Comparison of ENCODE assay signal across 21 cellular contexts in the genomic region with DNA sequence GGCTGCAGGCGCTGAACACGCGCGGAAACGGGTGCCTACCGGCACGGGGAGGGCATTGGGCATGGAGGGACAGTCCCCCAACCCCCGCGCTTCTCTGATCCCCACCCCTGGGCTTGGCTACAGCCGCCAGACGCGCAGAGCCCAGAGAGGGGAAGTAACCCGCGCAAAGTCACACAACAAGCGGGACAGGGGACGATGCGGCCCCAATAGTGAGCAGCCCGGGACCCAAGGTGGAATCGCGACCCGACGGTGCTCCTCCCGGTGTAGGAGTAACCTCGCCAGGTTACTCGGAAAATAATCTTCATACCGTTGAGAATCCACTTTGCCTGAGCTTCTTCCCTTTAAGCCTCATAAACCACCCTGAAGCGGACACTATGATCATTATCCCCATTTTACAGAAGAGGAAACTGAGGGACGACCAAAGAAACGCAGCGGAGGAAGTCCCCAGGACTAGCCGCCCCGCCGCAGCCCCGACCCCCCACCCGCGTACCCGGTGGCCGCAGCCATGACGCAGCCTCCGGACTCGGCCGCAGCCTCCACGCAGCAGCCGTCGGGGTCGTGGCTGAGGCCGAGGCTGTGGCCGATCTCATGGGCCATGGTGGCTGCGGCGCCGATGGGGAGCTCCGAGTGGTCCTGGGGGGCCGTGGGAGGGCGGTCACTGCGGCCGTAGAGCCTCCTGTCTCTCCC. TPM values are rescaled to one million over a fixed set of nuclear protein-coding genes. Genes with fewer than 3 reads are reported as not detected.
DNase-seq lines count a peak whose midpoint lies in the region; ATAC-seq and TF ChIP-seq lines count a peak whose summit lies in the region.
"Had no signal": no experiment of that assay in that cellular context is flagged by ENCODE, and none has a peak within 500 bp of the region (broad histone marks: within the 10 kb centered on the region; RNA-seq: fewer than 3 reads in every experiment).

No MANE protein-coding gene starts in this region.

- no peaks in the 10 kb centered on the region for H3K79me2 ChIP-seq in Loucy (ENCODE audit: insufficient read depth, low read length)

- H3K27ac Mint-ChIP-seq in endodermal cell: no peak overlapping the region
- H3K27ac Mint-ChIP-seq in stimulated activated naive B cell treated with anti-CD40 and anti-IgM and Interleukin-4, amounts not matched to agents 10 μg/mL and 1 μg/mL and 100 μg/mL, for 72 hours: no peak overlapping the region

- no peak for TF ChIP-seq POLR2A in uterus (IDR thresholded peaks at IDR 0.05)

- H3K4me2 ChIP-seq in Loucy (ENCODE audit: low read depth, low read length, poor library complexity, severe bottlenecking): peak overlapping the region; percentile 22

- TF ChIP-seq CTCF in Loucy (conservative IDR thresholded peaks at IDR 0.05; ENCODE audit: low read length): no peak
- no peak for TF ChIP-seq CTCF in endodermal cell (conservative IDR thresholded peaks at IDR 0.05)
- no peak for TF ChIP-seq CTCF in uterus (IDR thresholded peaks at IDR 0.05)

- H3K27ac ChIP-seq in endodermal cell (ENCODE audit: low read depth, low read length): no peak overlapping the region
- H3K27ac ChIP-seq in uterus: no peak overlapping the region
- H3K27ac ChIP-seq: pancreas, vagina had no signal

- H3K27me3 Mint-ChIP-seq in endodermal cell (ENCODE audit: insufficient read depth): peaks cover 70% of the 10 kb centered on the region
- peaks cover 76 to 79% of the 10 kb centered on the region in 2 donors for H3K27me3 Mint-ChIP-seq in stimulated activated naive B cell treated with anti-CD40 and anti-IgM and Interleukin-4, amounts not matched to agents 10 μg/mL and 1 μg/mL and 100 μg/mL, for 72 hours

- H4K20me1 ChIP-seq in Loucy (ENCODE audit: insufficient read depth, low read length, poor library complexity, severe bottlenecking): no peaks in the 10 kb centered on the region

- H3K9ac ChIP-seq in Loucy (ENCODE audit: low read depth, low read length, poor library complexity, severe bottlenecking): no peak overlapping the region
- H3K9ac ChIP-seq in endodermal cell (ENCODE audit: extremely low read depth, low read length, poor library complexity, severe bottlenecking): no peak overlapping the region

- H3K4me3 ChIP-seq in Loucy (ENCODE audit: low read length, poor library complexity, severe bottlenecking) (peak overlapping the region; percentile 30), endodermal cell (ENCODE audit: low read length) (no peak overlapping the region), uterus (no peak overlapping the region)
- H3K4me3 ChIP-seq: HAP-1, vagina had no signal

- H3K9me3 ChIP-seq in Loucy (ENCODE audit: insufficient read depth, low read depth, low read length): no peaks in the 10 kb centered on the region
- no peaks in the 10 kb centered on the region for H3K9me3 ChIP-seq in endodermal cell (ENCODE audit: control insufficient read depth, low read length)
- no peaks in the 10 kb centered on the region for H3K9me3 ChIP-seq in uterus
- H3K9me3 ChIP-seq: HAP-1, pancreas, vagina had no signal

- H2AFZ ChIP-seq in Loucy (ENCODE audit: low read length): peak overlapping the region; percentile 68; the same call in 1 of the 2 replicates

- no peak for ATAC-seq in Right ventricle myocardium inferior
- peak; percentile 54 to 58 for ATAC-seq in stimulated activated naive B cell treated with anti-CD40 and anti-IgM and Interleukin-4, amounts not matched to agents 10 μg/mL and 1 μg/mL and 100 μg/mL, for 72 hours (replicated peaks)

- no peaks in the 10 kb centered on the region for H3K27me3 ChIP-seq in Loucy (ENCODE audit: insufficient read depth, low read length, poor library complexity, severe bottlenecking)
- peaks cover 6% of the 10 kb centered on the region for H3K27me3 ChIP-seq in endodermal cell (ENCODE audit: control insufficient read depth, insufficient read depth, low read length, poor library complexity, severe bottlenecking)
- H3K27me3 ChIP-seq in uterus: no peaks in the 10 kb centered on the region
- H3K27me3 ChIP-seq: vagina had no signal

- H3K9me3 Mint-ChIP-seq in endodermal cell: no peaks in the 10 kb centered on the region
- H3K9me3 Mint-ChIP-seq in stimulated activated naive B cell treated with anti-CD40 and anti-IgM and Interleukin-4, amounts not matched to agents 10 μg/mL and 1 μg/mL and 100 μg/mL, for 72 hours: no peaks in the 10 kb centered on the region

- H3K4me1 Mint-ChIP-seq in endodermal cell: peaks cover 2% of the 10 kb centered on the region
- H3K4me1 Mint-ChIP-seq in stimulated activated naive B cell treated with anti-CD40 and anti-IgM and Interleukin-4, amounts not matched to agents 10 μg/mL and 1 μg/mL and 100 μg/mL, for 72 hours: peaks cover 8 to 20% of the 10 kb centered on the region in 2 donors

- DNase-seq in Right ventricle myocardium inferior (ENCODE audit: missing footprints): peak; percentile 53
- no peak for DNase-seq in cardiac septum (ENCODE audit: low spot score)
- DNase-seq in endodermal cell: no peak
- DNase-seq in stimulated activated naive B cell treated with anti-CD40 and anti-IgM and Interleukin-4, amounts not matched to agents 10 μg/mL and 1 μg/mL and 100 μg/mL, for 72 hours: no peak
- DNase-seq in uterus: no peak
- no peak for DNase-seq in GDM1 (lab: John Stamatoyannopoulos, UW)
- no peak for DNase-seq in amniotic stem cell (lab: John Stamatoyannopoulos, UW)
- DNase-seq: activated CD4-positive, alpha-beta T cell treated with anti-CD3 and anti-CD28 coated beads for 4 hours; effector CD8-positive, alpha-beta T cell; GF-D8; hypothalamus; NCI-H2029; NCI-H524; pancreas; stimulated activated naive CD4-positive, alpha-beta T cell treated with Interleukin-2 at 50 U/mL for 16 hours; T-helper 9 cell had no signal

- H3K4me1 ChIP-seq in Loucy (ENCODE audit: insufficient read depth, low read length, poor library complexity, severe bottlenecking) (peaks cover 5% of the 10 kb centered on the region), endodermal cell (ENCODE audit: control insufficient read depth, insufficient read depth, low read length) (no peaks in the 10 kb centered on the region), uterus (peaks cover 8 to 12% of the 10 kb centered on the region in 2 donors)
- H3K4me1 ChIP-seq: HAP-1, pancreas had no signal

- no peaks in the 10 kb centered on the region for H3K9me2 ChIP-seq in Loucy (replicated peaks; ENCODE audit: low read depth, low read length)

- no peaks in the 10 kb centered on the region for H3K36me3 Mint-ChIP-seq in endodermal cell (ENCODE audit: low read depth)
- H3K36me3 Mint-ChIP-seq in stimulated activated naive B cell treated with anti-CD40 and anti-IgM and Interleukin-4, amounts not matched to agents 10 μg/mL and 1 μg/mL and 100 μg/mL, for 72 hours: no peaks in the 10 kb centered on the region

- WGBS in endodermal cell (ENCODE audit: insufficient coverage in 1 of 2, insufficient read length in 1 of 2), 2 experiments: 94 to 98% methylated on average over 43 to 56 of the region's 56 CpGs

- H3K36me3 ChIP-seq in Loucy (ENCODE audit: insufficient read depth, low read length): no peaks in the 10 kb centered on the region
- no peaks in the 10 kb centered on the region for H3K36me3 ChIP-seq in endodermal cell (ENCODE audit: control insufficient read depth, insufficient read depth, low read length)
- H3K36me3 ChIP-seq in uterus: no peaks in the 10 kb centered on the region
- H3K36me3 ChIP-seq: HAP-1, pancreas had no signal

- intact Hi-C loops in Right ventricle myocardium inferior (cut with DNase I) (no loop called here), cardiac septum (cut with DNase I) (loop anchor here (10.0 kb wide), 1 partner anchor 172 kb away; the partner anchor contains the start of gene MAVS), uterus (cut with DNase I; ENCODE audit: low total_unique reads) (no loop called here)

- no peaks in the 10 kb centered on the region for H3F3A ChIP-seq in Loucy (ENCODE audit: low read depth)

- H3K4me3 Mint-ChIP-seq in endodermal cell: peak overlapping the region; percentile 33
- peak overlapping the region in 1 of 2 donors; percentile 6 for H3K4me3 Mint-ChIP-seq in stimulated activated naive B cell treated with anti-CD40 and anti-IgM and Interleukin-4, amounts not matched to agents 10 μg/mL and 1 μg/mL and 100 μg/mL, for 72 hours

RNA-seq across cellular contexts. Expression of gene ADAM33, which starts 8.8 kb away (rescaled TPM):
- total RNA-seq in Right ventricle myocardium inferior (13.4 TPM), cardiac septum (3.0 TPM), endodermal cell (1 to 10 TPM; 3.0 to 3.3 TPM), uterus (100 to 1,000 TPM in 2 of 4 donors, 10 to 100 TPM in 2; 66.5 to 215 (median 128) TPM)
- 7.7 TPM for polyA plus RNA-seq in endodermal cell (2013, experiment 1 of 2)
- 6.9 TPM for polyA plus RNA-seq in endodermal cell (2013, experiment 2 of 2)
- total RNA-seq: SK-MEL-5 had no signal

RNA-seq across cellular contexts. Expression of gene GFRA4, which starts 9.8 kb away (rescaled TPM):
- total RNA-seq in Right ventricle myocardium inferior (not detected), cardiac septum (not detected), endodermal cell (not detected), uterus (not detected)
- polyA plus RNA-seq in endodermal cell (2013, experiment 1 of 2): not detected
- polyA plus RNA-seq in endodermal cell (2013, experiment 2 of 2): not detected
- total RNA-seq: M059J, pancreas, SK-MEL-5, vagina had no signal
- polyA plus RNA-seq: pancreas had no signal

RNA-seq across cellular contexts. Expression of gene SIGLEC1, which starts 39.4 kb away (rescaled TPM):
- total RNA-seq in Right ventricle myocardium inferior (9.5 TPM), cardiac septum (2.4 TPM), endodermal cell (not detected), uterus (1 to 10 TPM; 1.0 to 7.9 (median 3.4) TPM)
- not detected for polyA plus RNA-seq in endodermal cell (2013, experiment 1 of 2)
- not detected for polyA plus RNA-seq in endodermal cell (2013, experiment 2 of 2)
- total RNA-seq: M059J, SK-MEL-5 had no signal

RNA-seq across cellular contexts. Expression of gene HSPA12B, which starts 59.5 kb away (rescaled TPM):
- 17.5 TPM for total RNA-seq in Right ventricle myocardium inferior
- 9.2 TPM for total RNA-seq in cardiac septum
- total RNA-seq in endodermal cell: 1 to 10 TPM; 1.1 to 1.4 TPM
- 1.5 TPM for polyA plus RNA-seq in endodermal cell (2013, experiment 1 of 2)
- polyA plus RNA-seq in endodermal cell (2013, experiment 2 of 2): 1.1 TPM
- total RNA-seq in uterus: 10 to 100 TPM in 3 of 4 donors, 1 to 10 TPM in 1; 4.7 to 46.2 (median 27.6) TPM
